28 cellular contexts compared by ENCODE assay signal in the genomic region with DNA sequence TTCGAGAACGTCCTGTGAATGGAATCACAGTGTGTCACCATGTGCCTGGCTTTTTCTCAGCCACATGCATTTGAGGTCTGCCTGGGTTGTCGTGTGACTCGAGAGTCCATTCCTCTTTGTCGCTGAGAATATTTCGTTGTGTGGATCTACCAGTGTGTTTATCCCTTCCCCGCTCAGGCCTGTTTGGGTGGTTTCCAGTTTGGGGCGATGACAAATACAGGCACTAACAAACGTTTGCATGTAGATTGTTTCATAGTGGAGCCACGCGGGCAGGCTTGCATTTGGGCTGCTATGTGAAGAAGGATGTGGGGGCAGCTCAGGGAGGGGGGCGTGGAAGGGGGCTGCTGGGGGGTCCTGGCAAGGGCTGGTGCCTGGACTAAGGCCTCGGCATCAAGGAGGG. TPM values are rescaled to one million over a fixed set of nuclear protein-coding genes. Genes with fewer than 3 reads are reported as not detected.
DNase-seq lines count a peak whose midpoint lies in the region; ATAC-seq and TF ChIP-seq lines count a peak whose summit lies in the region.
"Had no signal": no experiment of that assay in that cellular context is flagged by ENCODE, and none has a peak within 500 bp of the region (broad histone marks: within the 10 kb centered on the region; RNA-seq: fewer than 3 reads in every experiment).

No MANE protein-coding gene starts in this region.

- WGBS in sigmoid colon, 2 donors: 73 to 82% methylated on average over 13 of the region's 13 CpGs

- CTCF ChIA-PET in activated CD4-positive, alpha-beta T cell treated with anti-CD3 and anti-CD28 coated beads for 36 hours (lab: Charles Lee): no interaction called here
- CTCF ChIA-PET in activated CD4-positive, alpha-beta T cell treated with anti-CD3 and anti-CD28 coated beads, Interleukin-2, amount 10 ng/mL, durations not matched to agents 7 days and 5 days (lab: Charles Lee): no interaction called here
- CTCF ChIA-PET in activated CD8-positive, alpha-beta T cell treated with anti-CD3 and anti-CD28 coated beads, Interleukin-2, amount 10 ng/mL, durations not matched to agents 7 days and 5 days (lab: Charles Lee): no interaction called here

- H3K4me1 ChIP-seq in sigmoid colon: peaks cover 0 to 94% (median 64%) of the 10 kb centered on the region in 4 donors
- H3K4me1 ChIP-seq: gastrocnemius medialis, SJCRH30 had no signal

- intact Hi-C loops in activated CD4-positive, alpha-beta T cell treated with anti-CD3 and anti-CD28 coated beads for 36 hours (cut with DNase I, micrococcal nuclease): no loop called here
- intact Hi-C loops in sigmoid colon (cut with DNase I): no loop called here

- H3K27me3 ChIP-seq in sigmoid colon: no peaks in the 10 kb centered on the region
- H3K27me3 ChIP-seq: BLaER1, gastrocnemius medialis, SJCRH30, vagina had no signal

- no peaks in the 10 kb centered on the region for H3K36me3 Mint-ChIP-seq in activated CD4-positive, alpha-beta T cell treated with anti-CD3 and anti-CD28 coated beads for 36 hours (ENCODE audit: low read depth)
- H3K36me3 Mint-ChIP-seq in activated CD4-positive, alpha-beta T cell treated with anti-CD3 and anti-CD28 coated beads, Interleukin-2, amount 10 ng/mL, durations not matched to agents 7 days and 5 days (ENCODE audit: low read depth): no peaks in the 10 kb centered on the region
- peaks cover 35% of the 10 kb centered on the region for H3K36me3 Mint-ChIP-seq in activated CD8-positive, alpha-beta T cell treated with anti-CD3 and anti-CD28 coated beads, Interleukin-2, amount 10 ng/mL, durations not matched to agents 7 days and 5 days (ENCODE audit: low read depth)

- no peaks in the 10 kb centered on the region for H3K9me3 ChIP-seq in sigmoid colon
- H3K9me3 ChIP-seq: BLaER1, gastrocnemius medialis, SJCRH30, vagina had no signal

- H3K27ac ChIP-seq in sigmoid colon: peak overlapping the region in 3 of 4 donors; percentile 64 to 85 (median 80)
- H3K27ac ChIP-seq: BLaER1, epithelial cell of prostate, gastrocnemius medialis, SJCRH30, vagina, WERI-Rb-1 had no signal

- H3K4me1 Mint-ChIP-seq in activated CD4-positive, alpha-beta T cell treated with anti-CD3 and anti-CD28 coated beads for 36 hours: peaks cover 48% of the 10 kb centered on the region
- H3K4me1 Mint-ChIP-seq in activated CD4-positive, alpha-beta T cell treated with anti-CD3 and anti-CD28 coated beads, Interleukin-2, amount 10 ng/mL, durations not matched to agents 7 days and 5 days: peaks cover 40% of the 10 kb centered on the region
- peaks cover 87% of the 10 kb centered on the region for H3K4me1 Mint-ChIP-seq in activated CD8-positive, alpha-beta T cell treated with anti-CD3 and anti-CD28 coated beads, Interleukin-2, amount 10 ng/mL, durations not matched to agents 7 days and 5 days (ENCODE audit: low read depth)

- no peak for ATAC-seq in activated CD4-positive, alpha-beta T cell treated with anti-CD3 and anti-CD28 coated beads for 36 hours
- no peak for ATAC-seq in activated CD8-positive, alpha-beta T cell treated with anti-CD3 and anti-CD28 coated beads, Interleukin-2, amount 10 ng/mL, durations not matched to agents 7 days and 5 days
- ATAC-seq: gastrocnemius medialis, Panc1 had no signal

- POLR2A ChIA-PET in activated CD4-positive, alpha-beta T cell treated with anti-CD3 and anti-CD28 coated beads for 36 hours (lab: Charles Lee): no interaction called here
- POLR2A ChIA-PET in activated CD4-positive, alpha-beta T cell treated with anti-CD3 and anti-CD28 coated beads, Interleukin-2, amount 10 ng/mL, durations not matched to agents 7 days and 5 days (lab: Charles Lee): no interaction called here
- POLR2A ChIA-PET in activated CD8-positive, alpha-beta T cell treated with anti-CD3 and anti-CD28 coated beads, Interleukin-2, amount 10 ng/mL, durations not matched to agents 7 days and 5 days (lab: Charles Lee): no interaction called here

- TF ChIP-seq CTCF in fibroblast of mammary gland (conservative IDR thresholded peaks at IDR 0.05; ENCODE audit: control insufficient read depth, insufficient read depth, low read depth, low read length): no peak
- no peak for TF ChIP-seq CTCF in sigmoid colon (IDR thresholded peaks at IDR 0.05)

- no peak for TF ChIP-seq POLR2A in sigmoid colon (IDR thresholded peaks at IDR 0.05)

- H3K4me3 Mint-ChIP-seq in activated CD4-positive, alpha-beta T cell treated with anti-CD3 and anti-CD28 coated beads for 36 hours: no peak overlapping the region
- no peak overlapping the region for H3K4me3 Mint-ChIP-seq in activated CD4-positive, alpha-beta T cell treated with anti-CD3 and anti-CD28 coated beads, Interleukin-2, amount 10 ng/mL, durations not matched to agents 7 days and 5 days
- no peak overlapping the region for H3K4me3 Mint-ChIP-seq in activated CD8-positive, alpha-beta T cell treated with anti-CD3 and anti-CD28 coated beads, Interleukin-2, amount 10 ng/mL, durations not matched to agents 7 days and 5 days
- H3K4me3 Mint-ChIP-seq: activated CD4-positive, alpha-beta memory T cell treated with anti-CD3 and anti-CD28 coated beads, Interleukin-2, amount 10 ng/mL, durations not matched to agents 7 days and 5 days had no signal

- H3K27ac Mint-ChIP-seq in activated CD4-positive, alpha-beta T cell treated with anti-CD3 and anti-CD28 coated beads for 36 hours: no peak overlapping the region
- H3K27ac Mint-ChIP-seq in activated CD4-positive, alpha-beta T cell treated with anti-CD3 and anti-CD28 coated beads, Interleukin-2, amount 10 ng/mL, durations not matched to agents 7 days and 5 days: no peak overlapping the region
- H3K27ac Mint-ChIP-seq in activated CD8-positive, alpha-beta T cell treated with anti-CD3 and anti-CD28 coated beads, Interleukin-2, amount 10 ng/mL, durations not matched to agents 7 days and 5 days: peak overlapping the region; percentile 22
- H3K27ac Mint-ChIP-seq: activated CD4-positive, alpha-beta memory T cell treated with anti-CD3 and anti-CD28 coated beads, Interleukin-2, amount 10 ng/mL, durations not matched to agents 7 days and 5 days; progenitor cell of endocrine pancreas had no signal

- H3K9me3 Mint-ChIP-seq in activated CD4-positive, alpha-beta T cell treated with anti-CD3 and anti-CD28 coated beads for 36 hours (ENCODE audit: low read depth): no peaks in the 10 kb centered on the region
- no peaks in the 10 kb centered on the region for H3K9me3 Mint-ChIP-seq in activated CD4-positive, alpha-beta T cell treated with anti-CD3 and anti-CD28 coated beads, Interleukin-2, amount 10 ng/mL, durations not matched to agents 7 days and 5 days
- H3K9me3 Mint-ChIP-seq in activated CD8-positive, alpha-beta T cell treated with anti-CD3 and anti-CD28 coated beads, Interleukin-2, amount 10 ng/mL, durations not matched to agents 7 days and 5 days (ENCODE audit: insufficient read depth): no peaks in the 10 kb centered on the region
- H3K9me3 Mint-ChIP-seq: activated CD4-positive, alpha-beta memory T cell treated with anti-CD3 and anti-CD28 coated beads, Interleukin-2, amount 10 ng/mL, durations not matched to agents 7 days and 5 days had no signal

- no peak for TF ChIP-seq EP300 in sigmoid colon (IDR thresholded peaks at IDR 0.05)

- no peaks in the 10 kb centered on the region for H3K27me3 Mint-ChIP-seq in activated CD4-positive, alpha-beta T cell treated with anti-CD3 and anti-CD28 coated beads for 36 hours
- no peaks in the 10 kb centered on the region for H3K27me3 Mint-ChIP-seq in activated CD4-positive, alpha-beta T cell treated with anti-CD3 and anti-CD28 coated beads, Interleukin-2, amount 10 ng/mL, durations not matched to agents 7 days and 5 days
- no peaks in the 10 kb centered on the region for H3K27me3 Mint-ChIP-seq in activated CD8-positive, alpha-beta T cell treated with anti-CD3 and anti-CD28 coated beads, Interleukin-2, amount 10 ng/mL, durations not matched to agents 7 days and 5 days (ENCODE audit: low read depth)
- H3K27me3 Mint-ChIP-seq: activated CD4-positive, alpha-beta memory T cell treated with anti-CD3 and anti-CD28 coated beads, Interleukin-2, amount 10 ng/mL, durations not matched to agents 7 days and 5 days; progenitor cell of endocrine pancreas had no signal

- H3K36me3 ChIP-seq in sigmoid colon: no peaks in the 10 kb centered on the region
- H3K36me3 ChIP-seq: BLaER1, gastrocnemius medialis, SJCRH30, vagina, WERI-Rb-1 had no signal

- peak; percentile 50 for DNase-seq in activated CD4-positive, alpha-beta T cell treated with anti-CD3 and anti-CD28 coated beads for 36 hours
- no peak for DNase-seq in activated CD4-positive, alpha-beta T cell treated with anti-CD3 and anti-CD28 coated beads, Interleukin-2, amount 10 ng/mL, durations not matched to agents 7 days and 5 days
- no peak for DNase-seq in activated CD8-positive, alpha-beta T cell treated with anti-CD3 and anti-CD28 coated beads, Interleukin-2, amount 10 ng/mL, durations not matched to agents 7 days and 5 days
- DNase-seq in fibroblast of mammary gland (ENCODE audit: low read depth): peak; percentile 26
- no peak for DNase-seq in sigmoid colon
- DNase-seq in activated gamma-delta T cell (lab: John Stamatoyannopoulos, UW): no peak
- no peak for DNase-seq in GDM1 (lab: John Stamatoyannopoulos, UW)
- DNase-seq in occipital lobe (lab: John Stamatoyannopoulos, UW): no peak
- DNase-seq: 8988T; activated CD4-positive, alpha-beta memory T cell treated with anti-CD3 and anti-CD28 coated beads, Interleukin-2, amount 10 ng/mL, durations not matched to agents 7 days and 5 days; EL; gastrocnemius medialis; HCEC 1CT; kidney glomerular epithelial cell; mesendoderm; NCI-H1105 treated with DMSO at 0.1 percent for 48 hours; NCI-H2081 treated with DMSO at 0.1 percent for 48 hours; NK-92 treated with Interleukin-12 subunit alpha and Interleukin-12 subunit beta, amount 100 ng/mL, for 24 hours; SJCRH30; small intestine; stimulated activated CD4-positive, alpha-beta T cell treated with anti-CD3 and anti-CD28 coated beads, Interleukin-4, amount 100 ng/mL, for 1 hour; WERI-Rb-1 had no signal

- no peak overlapping the region for H3K4me3 ChIP-seq in fibroblast of mammary gland (ENCODE audit: control insufficient read depth, low read depth, low read length)
- no peak overlapping the region for H3K4me3 ChIP-seq in sigmoid colon
- H3K4me3 ChIP-seq: BLaER1, gastrocnemius medialis, SJCRH30, vagina had no signal

RNA-seq across cellular contexts. Expression of a gene that starts 14.1 kb away (rescaled TPM):
- total RNA-seq in activated CD4-positive, alpha-beta T cell treated with anti-CD3 and anti-CD28 coated beads for 36 hours: 10 to 100 TPM; 23.1 to 26.4 TPM
- 10 to 100 TPM; 52.6 to 56.8 TPM for total RNA-seq in activated CD4-positive, alpha-beta T cell treated with anti-CD3 and anti-CD28 coated beads, Interleukin-2, amount 10 ng/mL, durations not matched to agents 7 days and 5 days
- total RNA-seq in activated CD8-positive, alpha-beta T cell treated with anti-CD3 and anti-CD28 coated beads, Interleukin-2, amount 10 ng/mL, durations not matched to agents 7 days and 5 days: 10 to 100 TPM; 85.6 to 89.0 TPM
- total RNA-seq in sigmoid colon: 10 to 100 TPM; 12.7 to 31.8 (median 23.0) TPM
- 10 to 100 TPM in 1 of 3 donors, 1 to 10 TPM in 2; 6.0 to 19.2 (median 7.4) TPM for polyA plus RNA-seq in sigmoid colon
- 1.4 TPM for total RNA-seq in occipital lobe
- total RNA-seq: SJCRH30 had no signal
- polyA plus RNA-seq: neural cell had no signal

Comparison
In these comparisons a context has a peak if more than half of its experiments do, and no peak if none do; other contexts are left out.
1. DNase-seq: peak in activated CD4-positive, alpha-beta T cell treated with anti-CD3 and anti-CD28 coated beads for 36 hours (single experiment) and fibroblast of mammary gland (single experiment); none in activated CD4-positive, alpha-beta T cell treated with anti-CD3 and anti-CD28 coated beads, Interleukin-2, amount 10 ng/mL, durations not matched to agents 7 days and 5 days (single experiment), activated CD8-positive, alpha-beta T cell treated with anti-CD3 and anti-CD28 coated beads, Interleukin-2, amount 10 ng/mL, durations not matched to agents 7 days and 5 days (single experiment), sigmoid colon (single experiment), activated gamma-delta T cell (single experiment), GDM1 (single experiment) and occipital lobe (single experiment).